Comparison of ENCODE assay signal across 23 cellular contexts in genomic region chr4:74202062-74202586, GRCh38. TPM values are rescaled to one million over a fixed set of nuclear protein-coding genes. Genes with fewer than 3 reads are reported as not detected.
A peak's percentile ranks its signal among the peaks of the same experiment; 100 is the strongest.
DNase-seq lines count a peak whose midpoint lies in the region; ATAC-seq and TF ChIP-seq lines count a peak whose summit lies in the region.
"Had no signal": no experiment of that assay in that cellular context is flagged by ENCODE, and none has a peak within 500 bp of the region (broad histone marks: within the 10 kb centered on the region; RNA-seq: fewer than 3 reads in every experiment).

No MANE protein-coding gene starts in this region.

- H3K9me3 Mint-ChIP-seq in progenitor cell of endocrine pancreas (ENCODE audit: low read depth) (no peaks in the 10 kb centered on the region), endothelial cell (ENCODE audit: unreplicated experiment) (no peaks in the 10 kb centered on the region)
- H3K9me3 Mint-ChIP-seq: activated T-cell treated with anti-CD3 and anti-CD28 coated beads, Interleukin-2, amount 50 U/mL, for 4 hours; brain had no signal

- peaks cover 53% of the 10 kb centered on the region for H3K4me1 ChIP-seq in hepatocyte (ENCODE audit: insufficient read depth)
- H3K4me1 ChIP-seq: colonic mucosa, sigmoid colon, uterus had no signal

- ATAC-seq in HG03196 (IDR thresholded peaks at IDR 0.05; ENCODE audit: unreplicated experiment): no peak
- ATAC-seq: activated T-cell treated with anti-CD3 and anti-CD28 coated beads, Interleukin-2, amount 50 U/mL, for 4 hours had no signal

- H3K4me1 Mint-ChIP-seq in progenitor cell of endocrine pancreas (ENCODE audit: low read depth) (peaks cover 42% of the 10 kb centered on the region), endothelial cell (ENCODE audit: unreplicated experiment) (peaks cover 8% of the 10 kb centered on the region)

- H3K27ac ChIP-seq in hepatocyte: peak overlapping the region; percentile 50
- H3K27ac ChIP-seq in substantia nigra (ENCODE audit: low read depth, low read length, poor library complexity, severe bottlenecking): no peak overlapping the region
- H3K27ac ChIP-seq: colonic mucosa, sigmoid colon, uterus had no signal

- peak overlapping the region; percentile 42 for H3K4me2 ChIP-seq in hepatocyte

- DNase-seq in Daoy (ENCODE audit: low read depth) (peak; percentile 2), NCI-H69 (lab: John Stamatoyannopoulos, UW) (peak; percentile 59), hepatocyte (ENCODE audit: low spot score) (peak; percentile 43), progenitor cell of endocrine pancreas (ENCODE audit: low spot score, unreplicated experiment) (no peak), endothelial cell (ENCODE audit: low spot score) (no peak), ACHN (no peak), substantia nigra (lab: John Stamatoyannopoulos, UW) (no peak)
- DNase-seq: activated CD4-positive, alpha-beta T cell treated with anti-CD3 and anti-CD28 coated beads, Interleukin-2, amount 50 U/mL, for 48 hours; activated naive CD4-positive, alpha-beta T cell treated with anti-CD3 and anti-CD28 coated beads, Interleukin-2, amount 50 U/mL, for 16 hours; activated T-cell treated with anti-CD3 and anti-CD28 coated beads, Interleukin-2, amount 50 U/mL, for 4 hours; colonic mucosa; DMS 273 treated with DMSO at 0.1 percent for 48 hours; MG63; NCI-H187 treated with DMSO at 0.1 percent for 48 hours; nucleus accumbens; Right ventricle myocardium superior; sigmoid colon; stimulated activated CD4-positive, alpha-beta T cell treated with anti-CD3 and anti-CD28 coated beads, Interleukin-2, amount 100 ng/mL, for 24 hours; stomach; T-helper 1 cell; uterus had no signal

- no peaks in the 10 kb centered on the region for H3K9me2 ChIP-seq in hepatocyte (replicated peaks; ENCODE audit: insufficient read depth)

- H3K4me3 ChIP-seq in hepatocyte: no peak overlapping the region
- H3K4me3 ChIP-seq: colonic mucosa, MG63, sigmoid colon, stomach, uterus had no signal

- no peaks in the 10 kb centered on the region for H3K27me3 ChIP-seq in hepatocyte
- H3K27me3 ChIP-seq: colonic mucosa, MG63, sigmoid colon, stomach, uterus had no signal

- no peaks in the 10 kb centered on the region for H3K36me3 ChIP-seq in hepatocyte (replicated peaks; ENCODE audit: insufficient read depth, low read depth)
- H3K36me3 ChIP-seq: colonic mucosa, MG63, uterus had no signal

- H3K36me3 Mint-ChIP-seq in progenitor cell of endocrine pancreas (ENCODE audit: insufficient read depth): peaks cover 1% of the 10 kb centered on the region
- no peaks in the 10 kb centered on the region for H3K36me3 Mint-ChIP-seq in endothelial cell (ENCODE audit: low read depth, unreplicated experiment)

- H3K27me3 Mint-ChIP-seq in progenitor cell of endocrine pancreas (peaks cover 21% of the 10 kb centered on the region), endothelial cell (ENCODE audit: unreplicated experiment) (no peaks in the 10 kb centered on the region)
- H3K27me3 Mint-ChIP-seq: brain had no signal

- H3K27ac Mint-ChIP-seq in progenitor cell of endocrine pancreas: peak overlapping the region; percentile 82
- H3K27ac Mint-ChIP-seq in endothelial cell (ENCODE audit: unreplicated experiment): no peak overlapping the region
- H3K27ac Mint-ChIP-seq: brain had no signal

- peak overlapping the region; percentile 31 for H3K4me3 Mint-ChIP-seq in progenitor cell of endocrine pancreas (ENCODE audit: low read depth)
- H3K4me3 Mint-ChIP-seq in endothelial cell (ENCODE audit: unreplicated experiment): no peak overlapping the region
- H3K4me3 Mint-ChIP-seq: activated T-cell treated with anti-CD3 and anti-CD28 coated beads, Interleukin-2, amount 50 U/mL, for 4 hours; brain had no signal

- 27% methylated on average over 5 of the region's 5 CpGs for WGBS in hepatocyte (ENCODE audit: low lambda C conversion rate, missing lambda C conversion rate)

- H4K20me1 ChIP-seq in hepatocyte (ENCODE audit: insufficient read depth, poor library complexity, severe bottlenecking): no peaks in the 10 kb centered on the region

- in situ Hi-C loops in ACHN (cut with HindIII; ENCODE audit: low pct_ligation_motif_present, low pct_unique_long_range_greater_than_20kb, low sequenced_read_pairs): no loop called here

- TF ChIP-seq CTCF in hepatocyte (IDR thresholded peaks at IDR 0.05; ENCODE audit: poor library complexity) (no peak), progenitor cell of endocrine pancreas (IDR thresholded peaks at IDR 0.05; ENCODE audit: unreplicated experiment) (no peak), endothelial cell (IDR thresholded peaks at IDR 0.05; ENCODE audit: unreplicated experiment) (no peak)

- no peaks in the 10 kb centered on the region for H3K9me3 ChIP-seq in hepatocyte (ENCODE audit: low read depth)
- H3K9me3 ChIP-seq: colonic mucosa, MG63, sigmoid colon, stomach, uterus had no signal

- no peaks in the 10 kb centered on the region for H3K79me2 ChIP-seq in hepatocyte

- no peak overlapping the region for H2AFZ ChIP-seq in hepatocyte

RNA-seq across cellular contexts. Expression of gene MTHFD2L, which starts 44.2 kb away (rescaled TPM):
- 7.9 and 16.3 TPM in 2 replicates for total RNA-seq in Daoy (2014; rRNA removed; shearing (Covaris generic))
- total RNA-seq in hepatocyte: 29.4 and 32.0 TPM in 2 replicates
- polyA plus RNA-seq in hepatocyte: 20.0 and 26.3 TPM in 2 replicates
- total RNA-seq in progenitor cell of endocrine pancreas: 21.1 and 23.3 TPM in 2 replicates
- 13.6 TPM for total RNA-seq in endothelial cell (ENCODE audit: unreplicated experiment)

Comparison
In these comparisons a context has a peak if more than half of its experiments do, and no peak if none do; other contexts are left out.
1. DNase-seq: peak in Daoy (single experiment), NCI-H69 (single experiment) and hepatocyte (single experiment); none in progenitor cell of endocrine pancreas (single experiment), endothelial cell (single experiment), ACHN (single experiment) and substantia nigra (0 of 49).